24 cellular contexts compared by ENCODE assay signal in genomic region chr17:52751051-52751450, GRCh38.
"Had no signal": no experiment of that assay in that cellular context is flagged by ENCODE, and none has a peak within 500 bp of the region (broad histone marks: within the 10 kb centered on the region; RNA-seq: fewer than 3 reads in every experiment).

No MANE protein-coding gene starts in this region.

- H3K27ac ChIP-seq: brain microvascular endothelial cell, colonic mucosa, neutrophil, pancreas, right lobe of liver, suprapubic skin, transverse colon, uterus had no signal

- H3K36me3 ChIP-seq: brain microvascular endothelial cell, colonic mucosa, neutrophil, pancreas, right lobe of liver, suprapubic skin, transverse colon, uterus had no signal

- H3K27me3 ChIP-seq: brain microvascular endothelial cell, colonic mucosa, neutrophil, pancreas, right lobe of liver, suprapubic skin, transverse colon, uterus had no signal

- H3K27ac Mint-ChIP-seq: activated CD4-positive, alpha-beta T cell treated with anti-CD3 and anti-CD28 coated beads, Interleukin-2, amount 10 ng/mL, durations not matched to agents 7 days and 5 days; activated naive CD4-positive, alpha-beta T cell treated with anti-CD3 and anti-CD28 coated beads, Interleukin-2, amount 10 ng/mL, durations not matched to agents 7 days and 5 days; activated naive CD8-positive, alpha-beta T cell treated with anti-CD3 and anti-CD28 coated beads, Interleukin-2, amount 50 U/mL, for 24 hours; memory B cell; naive thymus-derived CD4-positive, alpha-beta T cell; stimulated activated naive CD8-positive, alpha-beta T cell treated with anti-CD3 and anti-CD28 coated beads, Interleukin-15, amount 100 ng/mL, for 72 hours had no signal

- H3K27me3 Mint-ChIP-seq: activated CD4-positive, alpha-beta T cell treated with anti-CD3 and anti-CD28 coated beads, Interleukin-2, amount 10 ng/mL, durations not matched to agents 7 days and 5 days; activated naive CD4-positive, alpha-beta T cell treated with anti-CD3 and anti-CD28 coated beads, Interleukin-2, amount 10 ng/mL, durations not matched to agents 7 days and 5 days; activated naive CD8-positive, alpha-beta T cell treated with anti-CD3 and anti-CD28 coated beads, Interleukin-2, amount 50 U/mL, for 24 hours; central memory CD8-positive, alpha-beta T cell; memory B cell; naive thymus-derived CD4-positive, alpha-beta T cell; stimulated activated naive CD8-positive, alpha-beta T cell treated with anti-CD3 and anti-CD28 coated beads, Interleukin-15, amount 100 ng/mL, for 72 hours had no signal

- H3K36me3 Mint-ChIP-seq: activated naive CD4-positive, alpha-beta T cell treated with anti-CD3 and anti-CD28 coated beads, Interleukin-2, amount 10 ng/mL, durations not matched to agents 7 days and 5 days; memory B cell; naive thymus-derived CD4-positive, alpha-beta T cell had no signal

- DNase-seq: activated CD4-positive, alpha-beta T cell treated with anti-CD3 and anti-CD28 coated beads, Interleukin-2, amount 10 ng/mL, durations not matched to agents 7 days and 5 days; activated CD8-positive, alpha-beta memory T cell treated with anti-CD3 and anti-CD28 coated beads for 24 hours; activated CD8-positive, alpha-beta memory T cell treated with anti-CD3 and anti-CD28 coated beads, Interleukin-2, amount 50 U/mL, for 48 hours; activated effector memory CD4-positive, alpha-beta T cell treated with Interleukin-2 at 50 U/mL for 16 hours; activated naive CD4-positive, alpha-beta T cell treated with anti-CD3 and anti-CD28 coated beads, Interleukin-2, amount 10 ng/mL, durations not matched to agents 7 days and 5 days; activated naive CD8-positive, alpha-beta T cell treated with anti-CD3 and anti-CD28 coated beads, Interleukin-2, amount 50 U/mL, for 24 hours; activated T-cell treated with anti-CD3 and anti-CD28 coated beads, Interleukin-2, amount 50 U/mL, for 48 hours; aorta; brain microvascular endothelial cell; colonic mucosa; head of caudate nucleus; naive thymus-derived CD4-positive, alpha-beta T cell; right lobe of liver; small intestine; stimulated activated CD4-positive, alpha-beta T cell treated with anti-CD3 and anti-CD28 coated beads, Interleukin-4, amount 100 ng/mL, for 1 hour; stimulated activated naive CD8-positive, alpha-beta T cell treated with anti-CD3 and anti-CD28 coated beads, Interleukin-15, amount 100 ng/mL, for 72 hours; T1000; transverse colon; uterus had no signal

- H3K4me1 Mint-ChIP-seq: activated CD4-positive, alpha-beta T cell treated with anti-CD3 and anti-CD28 coated beads, Interleukin-2, amount 10 ng/mL, durations not matched to agents 7 days and 5 days; activated naive CD4-positive, alpha-beta T cell treated with anti-CD3 and anti-CD28 coated beads, Interleukin-2, amount 10 ng/mL, durations not matched to agents 7 days and 5 days; activated naive CD8-positive, alpha-beta T cell treated with anti-CD3 and anti-CD28 coated beads, Interleukin-2, amount 50 U/mL, for 24 hours; central memory CD8-positive, alpha-beta T cell; memory B cell; naive thymus-derived CD4-positive, alpha-beta T cell; stimulated activated naive CD8-positive, alpha-beta T cell treated with anti-CD3 and anti-CD28 coated beads, Interleukin-15, amount 100 ng/mL, for 72 hours had no signal

- H3K4me3 Mint-ChIP-seq: activated CD4-positive, alpha-beta T cell treated with anti-CD3 and anti-CD28 coated beads, Interleukin-2, amount 10 ng/mL, durations not matched to agents 7 days and 5 days; activated naive CD4-positive, alpha-beta T cell treated with anti-CD3 and anti-CD28 coated beads, Interleukin-2, amount 10 ng/mL, durations not matched to agents 7 days and 5 days; activated naive CD8-positive, alpha-beta T cell treated with anti-CD3 and anti-CD28 coated beads, Interleukin-2, amount 50 U/mL, for 24 hours; central memory CD8-positive, alpha-beta T cell; memory B cell; naive thymus-derived CD4-positive, alpha-beta T cell; stimulated activated naive CD8-positive, alpha-beta T cell treated with anti-CD3 and anti-CD28 coated beads, Interleukin-15, amount 100 ng/mL, for 72 hours had no signal

- H3K4me1 ChIP-seq: colonic mucosa, pancreas, right lobe of liver, suprapubic skin, transverse colon, uterus had no signal

- H3K9me3 Mint-ChIP-seq: activated naive CD8-positive, alpha-beta T cell treated with anti-CD3 and anti-CD28 coated beads, Interleukin-2, amount 50 U/mL, for 24 hours had no signal

- H3K9me3 ChIP-seq: colonic mucosa, neutrophil, pancreas, right lobe of liver, suprapubic skin, transverse colon, uterus had no signal

- H3K4me3 ChIP-seq: colonic mucosa, pancreas, right lobe of liver, suprapubic skin, transverse colon, uterus had no signal
